10 cellular contexts compared by ENCODE assay signal in genomic region chr19:843180-843835, GRCh38. TPM values are rescaled to one million over a fixed set of nuclear protein-coding genes. Genes with fewer than 3 reads are reported as not detected.
DNase-seq lines count a peak whose midpoint lies in the region; ATAC-seq and TF ChIP-seq lines count a peak whose summit lies in the region.
"Had no signal": no experiment of that assay in that cellular context is flagged by ENCODE, and none has a peak within 500 bp of the region (broad histone marks: within the 10 kb centered on the region; RNA-seq: fewer than 3 reads in every experiment).

No MANE protein-coding gene starts in this region.

- peaks cover 9 to 74% (median 63%) of the 10 kb centered on the region in 7 donors for H3K27me3 ChIP-seq in heart right ventricle
- H3K27me3 ChIP-seq in SJCRH30 = peaks cover 38% of the 10 kb centered on the region

- H3K4me3 ChIP-seq in heart right ventricle (peak overlapping the region in 9 of 10 donors; percentile 3 to 42 (median 23)), SJCRH30 (no peak overlapping the region)

- TF ChIP-seq CTCF in RWPE1 (conservative IDR thresholded peaks at IDR 0.05; ENCODE audit: low read depth) = no peak
- no peak for TF ChIP-seq CTCF in heart right ventricle (IDR thresholded peaks at IDR 0.05)

- H3K4me1 ChIP-seq in heart right ventricle (peaks cover 9 to 35% (median 13%) of the 10 kb centered on the region in 9 donors), SJCRH30 (0 out of 2 replicates have a peak, but pooled peaks cover 3% of the 10 kb centered on the region)

- H3K27ac ChIP-seq in RWPE1 (peak overlapping the region; percentile 92; the same call in 1 of the 2 replicates), heart right ventricle (no peak overlapping the region), SJCRH30 (no peak overlapping the region)

- WGBS in heart right ventricle, 2 donors = 4 to 5% methylated on average over 43 to 46 of the region's 46 CpGs

- H3K9me3 ChIP-seq in heart right ventricle = no peaks in the 10 kb centered on the region
- no peaks in the 10 kb centered on the region for H3K9me3 ChIP-seq in SJCRH30 (replicated peaks)

- CTCF ChIA-PET in RWPE1 (lab: Yijun Ruan, JAX) = interaction anchor here (0.5 to 1.0 kb wide), 4 partner anchors 13 to 73 kb away, joined by 3 to 4 read pairs (median 3); no protein-coding TSS in a partner anchor

- intact Hi-C loops in heart right ventricle (cut with DNase I) (no loop called here), sciatic nerve (cut with DNase I) (no loop called here)

- H3K36me3 ChIP-seq in heart right ventricle (no peaks in the 10 kb centered on the region), SJCRH30 (no peaks in the 10 kb centered on the region)

- ATAC-seq in heart right ventricle = peak in 3 of 8 donors; percentile 44 to 61 (median 57)
- peak; percentile 40 for ATAC-seq in sciatic nerve

- POLR2A ChIA-PET in RWPE1 (lab: Yijun Ruan, JAX; ENCODE audit: low non-redundant PET) = no interaction called here

- peak; percentile 78 for DNase-seq in DMS 273 (lab: John Stamatoyannopoulos, UW; ENCODE audit: unreplicated experiment)
- DNase-seq in DMS 273 treated with DMSO at 0.1 percent for 48 hours (lab: John Stamatoyannopoulos, UW) = no peak
- no peak for DNase-seq in RWPE1 (ENCODE audit: low spot score)
- peak in 1 of 2 donors; percentile 51 for DNase-seq in heart right ventricle
- peak; percentile 72 for DNase-seq in sciatic nerve (ENCODE audit: low spot score)
- DNase-seq in AG08395 (ENCODE audit: low spot score) = no peak
- DNase-seq in cerebellum (ENCODE audit: low spot score) = no peak
- DNase-seq in SJCRH30 = no peak
- DNase-seq: 8988T; activated CD8-positive, alpha-beta memory T cell treated with anti-CD3 and anti-CD28 coated beads, Interleukin-2, amount 50 U/mL, for 48 hours had no signal

RNA-seq across cellular contexts. Expression of gene PRTN3, which starts 2.5 kb away (rescaled TPM):
- not detected for total RNA-seq in heart right ventricle
- polyA plus RNA-seq in heart right ventricle = under 1 TPM in 1 of 2 donors, not detected in 1; 0.12 TPM
- 0.71 TPM for total RNA-seq in sciatic nerve
- total RNA-seq in cerebellum = 0.82 TPM
- not detected in 2 replicates for total RNA-seq in SJCRH30 (2014; rRNA removed; shearing (Covaris generic))

RNA-seq across cellular contexts. Expression of gene ELANE, which starts 8.8 kb away (rescaled TPM):
- total RNA-seq in heart right ventricle = 1 to 10 TPM in 3 of 10 donors, under 1 TPM in 4, not detected in 3; 0.26 to 2.8 (median 0.76) TPM
- 1 to 10 TPM; 3.0 to 5.4 TPM for polyA plus RNA-seq in heart right ventricle
- 2.1 TPM for total RNA-seq in sciatic nerve
- 0.36 TPM for total RNA-seq in cerebellum
- total RNA-seq in SJCRH30 (2014; rRNA removed; shearing (Covaris generic)) = not detected in 2 replicates

RNA-seq across cellular contexts. Expression of gene AZU1, which starts 15.7 kb away (rescaled TPM):
- 1 to 10 TPM in 1 of 10 donors, not detected in 9; 1.7 TPM for total RNA-seq in heart right ventricle
- under 1 TPM in 1 of 2 donors, not detected in 1; 0.06 TPM for polyA plus RNA-seq in heart right ventricle
- total RNA-seq in sciatic nerve = 1.9 TPM
- total RNA-seq in cerebellum = 0.91 TPM
- total RNA-seq in SJCRH30 (2014; rRNA removed; shearing (Covaris generic)) = not detected in 2 replicates

RNA-seq across cellular contexts. Expression of gene CFD, which starts 16.2 kb away (rescaled TPM):
- total RNA-seq in heart right ventricle (100 to 1,000 TPM in 4 of 10 donors, 10 to 100 TPM in 6; 21.1 to 326 (median 72.5) TPM), sciatic nerve (405 TPM), cerebellum (1.8 TPM)
- polyA plus RNA-seq in heart right ventricle = 100 to 1,000 TPM; 567 to 583 TPM
- 0.08 and 0.18 TPM in 2 replicates for total RNA-seq in SJCRH30 (2014; rRNA removed; shearing (Covaris generic))

RNA-seq across cellular contexts. Expression of gene PLPPR3, which starts 21.6 kb away (rescaled TPM):
- total RNA-seq in heart right ventricle (not detected), sciatic nerve (not detected), cerebellum (58.1 TPM)
- polyA plus RNA-seq in heart right ventricle = not detected
- total RNA-seq in SJCRH30 (2014; rRNA removed; shearing (Covaris generic)) = not detected in 2 replicates

Comparison
In these comparisons a context has a peak if more than half of its experiments do, and no peak if none do; other contexts are left out.
1. DNase-seq: peak in DMS 273 (single experiment) and sciatic nerve (single experiment); none in DMS 273 treated with DMSO at 0.1 percent for 48 hours (single experiment), RWPE1 (single experiment), AG08395 (single experiment), cerebellum (single experiment) and SJCRH30 (0 of 2).